8 cellular contexts compared by ENCODE assay signal in the genomic region with DNA sequence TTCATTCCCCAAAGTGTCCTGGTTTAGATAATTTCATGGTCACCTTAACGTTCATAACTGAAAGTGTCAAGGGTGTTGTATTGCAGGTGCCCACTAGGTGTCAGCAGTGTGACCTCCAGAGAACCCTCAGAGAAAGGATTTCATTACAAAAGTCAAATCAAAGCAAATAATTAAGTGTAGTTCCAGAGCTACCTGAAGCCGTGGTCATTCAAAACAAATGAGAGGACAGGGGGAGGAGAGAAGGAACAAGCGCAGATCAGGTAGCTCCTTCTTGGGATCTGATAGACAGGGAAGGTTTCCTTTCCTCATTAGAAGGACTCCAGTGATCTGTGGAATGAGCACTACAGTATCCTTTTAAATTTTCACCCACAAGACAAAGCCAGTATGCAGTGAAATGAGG. TPM values are rescaled to one million over a fixed set of nuclear protein-coding genes. Genes with fewer than 3 reads are reported as not detected.
A peak's percentile ranks its signal among the peaks of the same experiment; 100 is the strongest.
DNase-seq lines count a peak whose midpoint lies in the region; ATAC-seq and TF ChIP-seq lines count a peak whose summit lies in the region.

A gene with protein sequence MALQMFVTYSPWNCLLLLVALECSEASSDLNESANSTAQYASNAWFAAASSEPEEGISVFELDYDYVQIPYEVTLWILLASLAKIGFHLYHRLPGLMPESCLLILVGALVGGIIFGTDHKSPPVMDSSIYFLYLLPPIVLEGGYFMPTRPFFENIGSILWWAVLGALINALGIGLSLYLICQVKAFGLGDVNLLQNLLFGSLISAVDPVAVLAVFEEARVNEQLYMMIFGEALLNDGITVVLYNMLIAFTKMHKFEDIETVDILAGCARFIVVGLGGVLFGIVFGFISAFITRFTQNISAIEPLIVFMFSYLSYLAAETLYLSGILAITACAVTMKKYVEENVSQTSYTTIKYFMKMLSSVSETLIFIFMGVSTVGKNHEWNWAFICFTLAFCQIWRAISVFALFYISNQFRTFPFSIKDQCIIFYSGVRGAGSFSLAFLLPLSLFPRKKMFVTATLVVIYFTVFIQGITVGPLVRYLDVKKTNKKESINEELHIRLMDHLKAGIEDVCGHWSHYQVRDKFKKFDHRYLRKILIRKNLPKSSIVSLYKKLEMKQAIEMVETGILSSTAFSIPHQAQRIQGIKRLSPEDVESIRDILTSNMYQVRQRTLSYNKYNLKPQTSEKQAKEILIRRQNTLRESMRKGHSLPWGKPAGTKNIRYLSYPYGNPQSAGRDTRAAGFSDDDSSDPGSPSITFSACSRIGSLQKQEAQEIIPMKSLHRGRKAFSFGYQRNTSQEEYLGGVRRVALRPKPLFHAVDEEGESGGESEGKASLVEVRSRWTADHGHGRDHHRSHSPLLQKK (plus strand): TSS at position 207 of the 400 bp plus-strand sequence. CDS start 534 bp downstream, outside the sequence.

- peak within 1 kb of the TSS; percentile 30 for H2AFZ ChIP-seq in neural progenitor cell (replicated peaks)

- H4K20me1 ChIP-seq in neural progenitor cell (ENCODE audit: low read depth), result no peaks in the 10 kb centered on the region

- H3K9me3 ChIP-seq in neural progenitor cell (ENCODE audit: low read depth) (no peaks in the 10 kb centered on the region), upper lobe of right lung (no peaks in the 10 kb centered on the region)

- no peak within 1 kb of the TSS for H3K27ac Mint-ChIP-seq in neural progenitor cell

- intact Hi-C loops in upper lobe of right lung (cut with DNase I), result no loop called here

- H3K27me3 Mint-ChIP-seq in neural progenitor cell (ENCODE audit: insufficient read depth, low read depth), result peaks cover 3% of the 10 kb centered on the region

- H3K9ac ChIP-seq in neural progenitor cell, result no peak within 1 kb of the TSS

- no peaks in the 10 kb centered on the region for H3K36me3 Mint-ChIP-seq in neural progenitor cell

- H3K4me3 Mint-ChIP-seq in neural progenitor cell, result no peak within 1 kb of the TSS

- no peaks in the 10 kb centered on the region for H3K79me2 ChIP-seq in neural progenitor cell (ENCODE audit: low read depth)

- peaks cover 12% of the 10 kb centered on the region for H3F3A ChIP-seq in neural progenitor cell (ENCODE audit: low read depth)

- TF ChIP-seq CTCF in epithelial cell of proximal tubule (conservative IDR thresholded peaks at IDR 0.05; ENCODE audit: low read depth, low read length) (peak; percentile 98), neural progenitor cell (IDR thresholded peaks at IDR 0.05) (peak; percentile 93), upper lobe of right lung (IDR thresholded peaks at IDR 0.05) (peak; percentile 83)

- ATAC-seq in GM21529 (IDR thresholded peaks at IDR 0.05; ENCODE audit: unreplicated experiment) (peak; percentile 64), upper lobe of right lung (peak; percentile 87), GM21526 (IDR thresholded peaks at IDR 0.05; ENCODE audit: low FRiP score, unreplicated experiment) (no peak)

- peaks cover 11% of the 10 kb centered on the region for H3K9me3 Mint-ChIP-seq in neural progenitor cell

- H3K36me3 ChIP-seq in neural progenitor cell (no peaks in the 10 kb centered on the region), upper lobe of right lung (no peaks in the 10 kb centered on the region)

- H3K27ac ChIP-seq in neural progenitor cell, result no peak within 1 kb of the TSS
- no peak within 1 kb of the TSS for H3K27ac ChIP-seq in upper lobe of right lung

- H3K4me3 ChIP-seq in epithelial cell of proximal tubule (ENCODE audit: low read depth, low read length), result no peak within 1 kb of the TSS
- no peak within 1 kb of the TSS for H3K4me3 ChIP-seq in neural progenitor cell
- H3K4me3 ChIP-seq in upper lobe of right lung, result no peak within 1 kb of the TSS

- DNase-seq in Daoy (ENCODE audit: low read depth), result peak; percentile 39
- peak in 2 of 3 experiments; percentile 26 to 61 for DNase-seq in NCI-H1417 (lab: John Stamatoyannopoulos, UW)
- peak; percentile 20 to 47 for DNase-seq in activated CD4-positive, alpha-beta T cell treated with anti-CD3 and anti-CD28 coated beads, Interleukin-2, amount 50 U/mL, for 24 hours (ENCODE audit: low read depth in 1 of 2, low spot score in 1 of 2)
- no peak for DNase-seq in epithelial cell of proximal tubule (ENCODE audit: low read depth)
- peak; percentile 54 for DNase-seq in neural progenitor cell (ENCODE audit: low spot score)
- DNase-seq in upper lobe of right lung, result no peak

- no peaks in the 10 kb centered on the region for H3K4me1 Mint-ChIP-seq in neural progenitor cell

- H3K4me1 ChIP-seq in neural progenitor cell (no peaks in the 10 kb centered on the region), upper lobe of right lung (no peaks in the 10 kb centered on the region)

- H3K4me2 ChIP-seq in neural progenitor cell, result no peak within 1 kb of the TSS

- H3K27me3 ChIP-seq in neural progenitor cell (no peaks in the 10 kb centered on the region), upper lobe of right lung (peaks cover 9% of the 10 kb centered on the region)

RNA-seq across cellular contexts. Expression of the gene that starts here (rescaled TPM):
- total RNA-seq in Daoy (2014; rRNA removed; shearing (Covaris generic)), result not detected in 2 replicates
- total RNA-seq in epithelial cell of proximal tubule (0.36 and 0.40 TPM in 2 replicates), neural progenitor cell (ENCODE audit: low replicate concordance) (not detected in 2 replicates), upper lobe of right lung (not detected)

Comparison
In these comparisons a context has a peak if more than half of its experiments do, and no peak if none do; other contexts are left out.
1. Peak in DNase-seq in Daoy; RNA of the gene not detected or under 1 TPM.
2. Peak in DNase-seq in neural progenitor cell; RNA of the gene not detected or under 1 TPM.
3. Peak in ATAC-seq in upper lobe of right lung; RNA of the gene not detected or under 1 TPM.
4. DNase-seq: peak in NCI-H1417 (2 of 3) and activated CD4-positive, alpha-beta T cell treated with anti-CD3 and anti-CD28 coated beads, Interleukin-2, amount 50 U/mL, for 24 hours (2 of 2); none in epithelial cell of proximal tubule (single experiment) and upper lobe of right lung (single experiment).
5. Peak in every context shown above with its lines, with median percentiles within 50 percentile points of each other: CTCF ChIP-seq.